32 cellular contexts compared by ENCODE assay signal in the genomic region with DNA sequence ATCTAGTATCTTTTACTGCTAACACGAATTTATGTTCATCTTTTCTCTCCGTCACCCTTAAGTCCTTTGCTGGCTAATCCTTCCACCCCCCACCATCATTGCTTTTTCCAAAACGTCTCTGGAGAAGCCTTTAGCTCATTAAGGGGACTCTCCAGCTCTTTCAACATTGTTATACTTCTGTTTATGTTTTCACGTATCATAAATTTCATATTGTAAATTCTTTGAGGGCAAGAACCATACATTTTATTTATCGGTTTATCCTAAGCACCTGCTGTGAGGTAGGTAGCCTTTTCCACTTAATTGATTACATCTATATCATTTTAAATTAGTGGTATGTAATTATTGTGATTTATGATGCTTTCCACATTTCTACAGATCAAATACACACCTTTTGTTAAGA.
"Had no signal": no experiment of that assay in that cellular context is flagged by ENCODE, and none has a peak within 500 bp of the region (broad histone marks: within the 10 kb centered on the region; RNA-seq: fewer than 3 reads in every experiment).

No MANE protein-coding gene starts in this region.

- H3K4me1 ChIP-seq: ascending aorta, breast epithelium, colonic mucosa, gastrocnemius medialis had no signal

- ATAC-seq: activated naive CD4-positive, alpha-beta T cell treated with anti-CD3 and anti-CD28 coated beads, Interleukin-2, amount 50 U/mL, for 72 hours; activated T-cell treated with anti-CD3 and anti-CD28 coated beads, Interleukin-2, amount 50 U/mL, for 72 hours; foreskin keratinocyte; gastrocnemius medialis; heart left ventricle; WTC11 had no signal

- DNase-seq: activated CD4-positive, alpha-beta memory T cell treated with anti-CD3 and anti-CD28 coated beads, Interleukin-2, amount 10 ng/mL, durations not matched to agents 7 days and 5 days; activated CD4-positive, alpha-beta T cell treated with anti-CD3 and anti-CD28 coated beads for 1 hour; activated CD4-positive, alpha-beta T cell treated with anti-CD3 and anti-CD28 coated beads for 4 hours; activated CD4-positive, alpha-beta T cell treated with anti-CD3 and anti-CD28 coated beads, Interleukin-2, amount 10 ng/mL, durations not matched to agents 7 days and 5 days; activated CD4-positive, alpha-beta T cell treated with anti-CD3 and anti-CD28 coated beads, Interleukin-2, amount 50 U/mL, for 4 hours; activated CD8-positive, alpha-beta memory T cell treated with anti-CD3 and anti-CD28 coated beads, Interleukin-2, amount 50 U/mL, for 48 hours; activated gamma-delta T cell; activated naive CD4-positive, alpha-beta T cell; activated naive CD4-positive, alpha-beta T cell treated with anti-CD3 and anti-CD28 coated beads, Interleukin-2, amount 10 ng/mL, durations not matched to agents 7 days and 5 days; activated naive CD8-positive, alpha-beta T cell treated with anti-CD3 and anti-CD28 coated beads, Interleukin-2, amount 10 ng/mL, durations not matched to agents 7 days and 5 days; activated T-cell treated with anti-CD3 and anti-CD28 coated beads for 4 hours; activated T-cell treated with anti-CD3 and anti-CD28 coated beads, Interleukin-2, amount 50 U/mL, for 24 hours; activated T-cell treated with anti-CD3 and anti-CD28 coated beads, Interleukin-2, amount 50 U/mL, for 72 hours; central memory CD4-positive, alpha-beta T cell; cerebellar nuclear complex; colonic mucosa; dorsolateral prefrontal cortex; effector memory CD4-positive, alpha-beta T cell; endodermal cell; erythroblast; gastrocnemius medialis; glutamatergic neuron; heart left ventricle; T-helper 2 cell had no signal

- H3K27me3 ChIP-seq: ascending aorta, breast epithelium, cardiac muscle cell, colonic mucosa, dorsolateral prefrontal cortex, esophagus muscularis mucosa, foreskin keratinocyte, gastrocnemius medialis, heart left ventricle had no signal

- H3K27ac ChIP-seq: ascending aorta, breast epithelium, cardiac muscle cell, colonic mucosa, dorsolateral prefrontal cortex, esophagus muscularis mucosa, foreskin keratinocyte, gastrocnemius medialis, heart left ventricle, VCaP had no signal

- H3K36me3 ChIP-seq: ascending aorta, breast epithelium, cardiac muscle cell, colonic mucosa, esophagus muscularis mucosa, gastrocnemius medialis, heart left ventricle had no signal

- H3K9me3 ChIP-seq: ascending aorta, breast epithelium, colonic mucosa, esophagus muscularis mucosa, gastrocnemius medialis, heart left ventricle had no signal

- H3K4me3 ChIP-seq: ascending aorta, breast epithelium, cardiac muscle cell, colonic mucosa, dorsolateral prefrontal cortex, esophagus muscularis mucosa, gastrocnemius medialis, heart left ventricle had no signal
